ENCODE assay signal across 24 cellular contexts in the genomic region with DNA sequence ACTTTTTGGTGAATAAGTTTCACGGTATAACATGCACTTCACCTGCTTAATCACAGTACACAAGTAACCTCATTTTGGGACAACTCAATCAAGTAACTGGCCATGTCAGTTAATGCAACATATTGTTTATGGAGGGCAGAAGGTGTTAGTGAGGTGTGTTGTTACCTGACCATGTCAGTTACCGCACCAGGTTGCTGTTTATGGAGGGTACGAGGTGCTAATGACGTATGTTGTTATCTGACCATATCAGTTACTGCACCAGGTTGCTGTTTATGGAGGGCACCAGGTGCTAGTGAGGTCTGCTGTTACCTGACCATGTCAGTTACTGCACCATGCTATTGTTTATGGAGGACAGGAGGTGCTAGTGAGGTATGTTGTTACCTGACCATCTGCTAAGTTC.
"Had no signal": no experiment of that assay in that cellular context is flagged by ENCODE, and none has a peak within 500 bp of the region (broad histone marks: within the 10 kb centered on the region; RNA-seq: fewer than 3 reads in every experiment).

No MANE protein-coding gene starts in this region.

- H3K36me3 Mint-ChIP-seq: immature natural killer cell, mesothelial cell of epicardium had no signal

- ATAC-seq: effector memory CD8-positive, alpha-beta T cell; esophagus mucosa; foreskin keratinocyte; gastroesophageal sphincter; heart left ventricle; left cardiac atrium; left lung; left ventricle myocardium superior; lower lobe of right lung; mucosa of descending colon had no signal

- FAIRE-seq: endometrium, frontal cortex, keratinocyte had no signal

- DNase-seq: colonic mucosa; cortex of kidney; effector CD8-positive, alpha-beta T cell; effector memory CD8-positive, alpha-beta T cell; endodermal cell; erythroblast; foreskin keratinocyte; heart left ventricle; hypothalamus; immature natural killer cell; left cardiac atrium; left lung; left ventricle myocardium superior; lower lobe of right lung; mesenchymal stem cell; mucosa of descending colon; naive B cell had no signal

- H3K27ac Mint-ChIP-seq: dendritic cell treated with granulocyte-macrophage colony-stimulating factor and Interleukin-4, amounts not matched to agents 40 ng/mL and 50 ng/mL, for 4 days; effector memory CD8-positive, alpha-beta T cell; endodermal cell; immature natural killer cell; mesothelial cell of epicardium; naive B cell had no signal
